Comparison of ENCODE assay signal across 24 cellular contexts in genomic region chr9:84122572-84122971, GRCh38.
"Had no signal": no experiment of that assay in that cellular context is flagged by ENCODE, and none has a peak within 500 bp of the region (broad histone marks: within the 10 kb centered on the region; RNA-seq: fewer than 3 reads in every experiment).

No MANE protein-coding gene starts in this region.

- H3K36me3 ChIP-seq: brain microvascular endothelial cell had no signal

- ATAC-seq: activated CD8-positive, alpha-beta T cell treated with anti-CD3 and anti-CD28 coated beads for 36 hours; activated T-cell treated with anti-CD3 and anti-CD28 coated beads, Interleukin-2, amount 50 U/mL, for 72 hours; activated T-helper 17 cell treated with anti-CD3 and anti-CD28 coated beads, Interleukin-2, amount 50 U/mL, for 72 hours had no signal

- H3K27ac Mint-ChIP-seq: activated CD4-positive, alpha-beta T cell treated with anti-CD3 and anti-CD28 coated beads, Interleukin-2, amount 10 ng/mL, durations not matched to agents 24 days and 14 days; activated CD8-positive, alpha-beta T cell treated with anti-CD3 and anti-CD28 coated beads for 36 hours; activated naive CD8-positive, alpha-beta T cell treated with anti-CD3 and anti-CD28 coated beads for 36 hours; activated T-cell treated with anti-CD3 and anti-CD28 coated beads, Interleukin-2, amount 50 U/mL, for 72 hours; activated T-helper 17 cell treated with anti-CD3 and anti-CD28 coated beads, Interleukin-2, amount 50 U/mL, for 72 hours had no signal

- H3K27ac ChIP-seq: brain microvascular endothelial cell, SK-N-MC had no signal

- H3K36me3 Mint-ChIP-seq: activated naive CD8-positive, alpha-beta T cell treated with anti-CD3 and anti-CD28 coated beads for 36 hours had no signal

- DNase-seq: activated CD4-positive, alpha-beta T cell treated with anti-CD3 and anti-CD28 coated beads, Interleukin-2, amount 50 U/mL, for 4 hours; activated CD8-positive, alpha-beta T cell treated with anti-CD3 and anti-CD28 coated beads for 36 hours; activated effector memory CD4-positive, alpha-beta T cell treated with anti-CD3 and anti-CD28 coated beads, Interleukin-2, amount 50 U/mL, for 16 hours; activated naive CD4-positive, alpha-beta T cell; activated naive CD4-positive, alpha-beta T cell treated with anti-CD3 and anti-CD28 coated beads, Interleukin-2, amount 50 U/mL, for 16 hours; activated naive CD8-positive, alpha-beta T cell treated with anti-CD3 and anti-CD28 coated beads for 36 hours; activated T-cell treated with anti-CD3 and anti-CD28 coated beads, Interleukin-2, amount 50 U/mL, for 1 hour; activated T-cell treated with anti-CD3 and anti-CD28 coated beads, Interleukin-2, amount 50 U/mL, for 72 hours; amniotic stem cell; aorta; brain microvascular endothelial cell; central memory CD4-positive, alpha-beta T cell; Karpas-422; KBM-7; NCI-H1930; NCI-H2081 treated with DMSO at 0.1 percent for 48 hours; NCI-H2227 treated with DMSO at 0.1 percent for 48 hours; NCI-H446 treated with DMSO at 0.1 percent for 48 hours; OCI-M1; Right ventricle myocardium superior; T1000 had no signal

- H3K4me1 Mint-ChIP-seq: activated CD4-positive, alpha-beta T cell treated with anti-CD3 and anti-CD28 coated beads, Interleukin-2, amount 10 ng/mL, durations not matched to agents 24 days and 14 days; activated naive CD8-positive, alpha-beta T cell treated with anti-CD3 and anti-CD28 coated beads for 36 hours; activated T-helper 17 cell treated with anti-CD3 and anti-CD28 coated beads, Interleukin-2, amount 50 U/mL, for 72 hours had no signal

- H3K4me3 ChIP-seq: SK-N-MC had no signal

- H3K4me3 Mint-ChIP-seq: activated CD4-positive, alpha-beta T cell treated with anti-CD3 and anti-CD28 coated beads, Interleukin-2, amount 10 ng/mL, durations not matched to agents 24 days and 14 days; activated CD8-positive, alpha-beta T cell treated with anti-CD3 and anti-CD28 coated beads for 36 hours; activated naive CD8-positive, alpha-beta T cell treated with anti-CD3 and anti-CD28 coated beads for 36 hours; activated T-cell treated with anti-CD3 and anti-CD28 coated beads, Interleukin-2, amount 50 U/mL, for 72 hours; activated T-helper 17 cell treated with anti-CD3 and anti-CD28 coated beads, Interleukin-2, amount 50 U/mL, for 72 hours had no signal

- H3K27me3 ChIP-seq: brain microvascular endothelial cell had no signal

- H3K9me3 Mint-ChIP-seq: activated naive CD8-positive, alpha-beta T cell treated with anti-CD3 and anti-CD28 coated beads for 36 hours had no signal
